ENCODE assay signal across 26 cellular contexts in the genomic region with DNA sequence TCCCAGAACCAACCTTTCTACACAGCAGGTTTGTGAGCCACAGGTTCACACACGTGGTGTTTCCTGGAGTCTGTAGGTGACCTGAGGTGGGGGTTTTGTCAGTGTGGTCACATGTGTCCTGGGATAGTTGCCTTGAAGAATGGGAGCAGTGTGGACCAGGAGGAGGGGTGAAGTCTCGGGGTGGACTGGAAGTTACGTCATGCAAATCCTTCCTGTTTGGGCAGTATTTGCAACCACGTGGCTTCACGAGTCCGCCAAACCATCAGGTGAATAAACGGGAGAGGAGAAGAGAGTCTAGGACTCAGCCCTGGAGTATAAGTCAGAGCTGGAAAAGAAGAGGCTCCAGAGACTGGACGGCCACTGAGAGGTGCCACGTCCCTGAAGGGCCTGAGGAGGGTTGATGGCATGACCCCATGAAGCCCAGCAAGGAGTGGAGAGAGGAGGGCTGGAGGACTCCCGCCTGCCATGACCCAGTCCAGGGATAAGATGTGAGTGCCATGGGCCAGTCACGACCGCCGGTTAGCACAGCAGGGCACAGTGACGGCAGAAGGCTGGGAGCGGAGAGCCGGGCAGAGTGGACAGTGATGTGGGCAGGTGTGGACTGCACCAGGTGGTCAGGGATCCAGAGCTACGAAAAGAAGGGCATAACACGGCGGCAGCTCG. TPM values are rescaled to one million over a fixed set of nuclear protein-coding genes. Genes with fewer than 3 reads are reported as not detected.
DNase-seq lines count a peak whose midpoint lies in the region; ATAC-seq, FAIRE-seq and TF ChIP-seq lines count a peak whose summit lies in the region.
"Had no signal": no experiment of that assay in that cellular context is flagged by ENCODE, and none has a peak within 500 bp of the region (broad histone marks: within the 10 kb centered on the region; RNA-seq: fewer than 3 reads in every experiment).

No MANE protein-coding gene starts in this region.

- intact Hi-C loops in activated CD8-positive, alpha-beta T cell treated with anti-CD3 and anti-CD28 coated beads for 36 hours (cut with micrococcal nuclease) = no loop called here
- intact Hi-C loops in HepG2 (cut with micrococcal nuclease; ENCODE audit: unreplicated experiment) = no loop called here
- intact Hi-C loops in gastrocnemius medialis (cut with DNase I; ENCODE audit: low total_unique reads) = no loop called here

- no peak for FAIRE-seq in HepG2 (lab: Jason Lieb, UNC)
- FAIRE-seq: A204.1 had no signal

- peak overlapping the region; percentile 58 for H3K27ac Mint-ChIP-seq in activated CD8-positive, alpha-beta T cell treated with anti-CD3 and anti-CD28 coated beads for 36 hours
- H3K27ac Mint-ChIP-seq in activated CD8-positive, alpha-beta T cell treated with anti-CD3 and anti-CD28 coated beads, Interleukin-2, amount 10 ng/mL, durations not matched to agents 7 days and 5 days = no peak overlapping the region
- H3K27ac Mint-ChIP-seq in WTC11 = peak overlapping the region; percentile 8; the same call in 1 of the 2 replicates
- H3K27ac Mint-ChIP-seq: activated CD4-positive, alpha-beta T cell treated with anti-CD3 and anti-CD28 coated beads, Interleukin-2, amount 10 ng/mL, durations not matched to agents 24 days and 14 days had no signal

- in situ Hi-C loops in HepG2 (cut with HindIII; ENCODE audit: extremely low pct_ligation_motif_present, low pct_unique_long_range_greater_than_20kb) = no loop called here
- in situ Hi-C loops in gastrocnemius medialis (cut with MboI; ENCODE audit: low sequenced_read_pairs in 4 of 4) = no loop called here

- no peak overlapping the region for H3K4me3 ChIP-seq in HepG2 (replicated peaks in 1 of 3; ENCODE audit: insufficient read depth in 1 of 3, low read depth in 2 of 3, low read length in 3 of 3)
- H3K4me3 ChIP-seq in gastrocnemius medialis = no peak overlapping the region
- H3K4me3 ChIP-seq in WERI-Rb-1 (ENCODE audit: low read depth, low read length) = no peak overlapping the region
- H3K4me3 ChIP-seq: body of pancreas, skin epidermis, vagina had no signal

- no peak overlapping the region for H3K27ac ChIP-seq in HepG2 (ENCODE audit: extremely low read length, insufficient read depth, low read length)
- peak overlapping the region in 3 of 4 donors; percentile 32 to 47 (median 45) for H3K27ac ChIP-seq in gastrocnemius medialis
- no peak overlapping the region for H3K27ac ChIP-seq in WERI-Rb-1
- H3K27ac ChIP-seq: body of pancreas, skin epidermis, vagina had no signal

- peaks cover 3% of the 10 kb centered on the region for H3K9me3 Mint-ChIP-seq in activated CD8-positive, alpha-beta T cell treated with anti-CD3 and anti-CD28 coated beads for 36 hours
- no peaks in the 10 kb centered on the region for H3K9me3 Mint-ChIP-seq in activated CD8-positive, alpha-beta T cell treated with anti-CD3 and anti-CD28 coated beads, Interleukin-2, amount 10 ng/mL, durations not matched to agents 7 days and 5 days (ENCODE audit: insufficient read depth)
- peaks cover 27% of the 10 kb centered on the region for H3K9me3 Mint-ChIP-seq in WTC11
- H3K9me3 Mint-ChIP-seq: activated CD4-positive, alpha-beta T cell treated with anti-CD3 and anti-CD28 coated beads, Interleukin-2, amount 10 ng/mL, durations not matched to agents 24 days and 14 days; stimulated activated naive CD8-positive, alpha-beta T cell treated with anti-CD3 and anti-CD28 coated beads, Interleukin-15, amount 100 ng/mL, for 72 hours had no signal

- no peak overlapping the region for H3K9ac ChIP-seq in HepG2 (ENCODE audit: insufficient read depth, low read depth, low read length)
- H3K9ac ChIP-seq: SK-N-SH had no signal

- peaks cover 44% of the 10 kb centered on the region for H3K36me3 Mint-ChIP-seq in activated CD8-positive, alpha-beta T cell treated with anti-CD3 and anti-CD28 coated beads for 36 hours (ENCODE audit: low read depth)
- H3K36me3 Mint-ChIP-seq in activated CD8-positive, alpha-beta T cell treated with anti-CD3 and anti-CD28 coated beads, Interleukin-2, amount 10 ng/mL, durations not matched to agents 7 days and 5 days (ENCODE audit: low read depth) = peaks cover 65% of the 10 kb centered on the region
- peaks cover 60% of the 10 kb centered on the region for H3K36me3 Mint-ChIP-seq in WTC11

- peaks cover 2 to 27% of the 10 kb centered on the region in 2 experiments; a peak in 4 of 5 replicates for H3K36me3 ChIP-seq in HepG2 (replicated peaks in 1 of 2; ENCODE audit: control insufficient read depth in 1 of 2, insufficient read depth in 2 of 2, low read length in 2 of 2)
- H3K36me3 ChIP-seq in gastrocnemius medialis = peaks cover 3 to 33% of the 10 kb centered on the region in 2 donors
- H3K36me3 ChIP-seq in WERI-Rb-1 = peaks cover 69% of the 10 kb centered on the region

- no peak for TF ChIP-seq EP300 in HepG2 (IDR thresholded peaks at IDR 0.05; ENCODE audit: low read depth in 2 of 2, low read length in 2 of 2)
- no peak for TF ChIP-seq EP300 in HepG2 (CRISPR knock-in tag; IDR thresholded peaks at IDR 0.05; ENCODE audit: borderline replicate concordance)

- H3K4me3 Mint-ChIP-seq in activated CD8-positive, alpha-beta T cell treated with anti-CD3 and anti-CD28 coated beads for 36 hours = no peak overlapping the region
- no peak overlapping the region for H3K4me3 Mint-ChIP-seq in activated CD8-positive, alpha-beta T cell treated with anti-CD3 and anti-CD28 coated beads, Interleukin-2, amount 10 ng/mL, durations not matched to agents 7 days and 5 days
- H3K4me3 Mint-ChIP-seq in WTC11 = no peak overlapping the region
- H3K4me3 Mint-ChIP-seq: activated CD4-positive, alpha-beta T cell treated with anti-CD3 and anti-CD28 coated beads, Interleukin-2, amount 10 ng/mL, durations not matched to agents 24 days and 14 days; stimulated activated naive CD8-positive, alpha-beta T cell treated with anti-CD3 and anti-CD28 coated beads, Interleukin-15, amount 100 ng/mL, for 72 hours had no signal

- no TSS peak for BruUV-seq in HepG2 (replicated peaks; lab: Mats Ljungman, UMichigan)

- TF ChIP-seq POLR2A in HepG2 (IDR thresholded peaks at IDR 0.05; ENCODE audit: insufficient read depth in 1 of 2, low read depth in 2 of 2, low read length in 2 of 2) (no peak), gastrocnemius medialis (IDR thresholded peaks at IDR 0.05) (no peak)

- DNase-seq in activated CD8-positive, alpha-beta T cell treated with anti-CD3 and anti-CD28 coated beads for 36 hours = no peak
- DNase-seq in activated CD8-positive, alpha-beta T cell treated with anti-CD3 and anti-CD28 coated beads, Interleukin-2, amount 10 ng/mL, durations not matched to agents 7 days and 5 days = no peak
- DNase-seq in WTC11 (ENCODE audit: low spot score) (no peak), HepG2 (ENCODE audit: low spot score) (no peak), gastrocnemius medialis (no peak), activated gamma-delta T cell (lab: John Stamatoyannopoulos, UW) (no peak), WERI-Rb-1 (no peak)
- DNase-seq: activated CD4-positive, alpha-beta T cell treated with anti-CD3 and anti-CD28 coated beads, Interleukin-2, amount 10 ng/mL, durations not matched to agents 24 days and 14 days; AML-193; body of pancreas; effector CD8-positive, alpha-beta T cell; erythroblast; head of caudate nucleus; kidney glomerular epithelial cell; mammary epithelial cell; NCI-H146; NCI-H446 treated with DMSO at 0.1 percent for 48 hours; OCI-M1; SK-N-SH; stimulated activated naive CD8-positive, alpha-beta T cell treated with anti-CD3 and anti-CD28 coated beads, Interleukin-15, amount 100 ng/mL, for 72 hours; T-helper 2 cell had no signal

- POLR2A ChIA-PET in activated CD8-positive, alpha-beta T cell treated with anti-CD3 and anti-CD28 coated beads for 36 hours (lab: Charles Lee) = no interaction called here
- POLR2A ChIA-PET in activated CD8-positive, alpha-beta T cell treated with anti-CD3 and anti-CD28 coated beads, Interleukin-2, amount 10 ng/mL, durations not matched to agents 7 days and 5 days (lab: Charles Lee) = no interaction called here
- POLR2A ChIA-PET in WTC11 (lab: Charles Lee) (no interaction called here), HepG2 (lab: Yijun Ruan, JAX) (no interaction called here)

- no peak for ATAC-seq in activated CD8-positive, alpha-beta T cell treated with anti-CD3 and anti-CD28 coated beads for 36 hours
- ATAC-seq in activated CD8-positive, alpha-beta T cell treated with anti-CD3 and anti-CD28 coated beads, Interleukin-2, amount 10 ng/mL, durations not matched to agents 7 days and 5 days = no peak
- ATAC-seq in WTC11 (no peak), HepG2 (no peak; the same call in 2 of the 3 replicates), gastrocnemius medialis (peak in 1 of 2 donors; percentile 35), HG03039 (IDR thresholded peaks at IDR 0.05; ENCODE audit: unreplicated experiment) (no peak)
- ATAC-seq: body of pancreas; HCT116; stimulated activated naive CD8-positive, alpha-beta T cell treated with anti-CD3 and anti-CD28 coated beads, Interleukin-15, amount 100 ng/mL, for 72 hours had no signal

- TF ChIP-seq CTCF in activated CD8-positive, alpha-beta T cell treated with anti-CD3 and anti-CD28 coated beads for 36 hours (IDR thresholded peaks at IDR 0.05) = no peak
- TF ChIP-seq CTCF in WTC11 (IDR thresholded peaks at IDR 0.05) (no peak), HepG2 (CRISPR knock-in tag; IDR thresholded peaks at IDR 0.05) (no peak), gastrocnemius medialis (IDR thresholded peaks at IDR 0.05 in 4 of 5, conservative IDR thresholded peaks at IDR 0.05 in 1 of 5) (no peak), WERI-Rb-1 (IDR thresholded peaks at IDR 0.05; ENCODE audit: low read depth, low read length) (no peak)

- H3K79me2 ChIP-seq in HepG2 (ENCODE audit: insufficient read depth, low read length) = no peaks in the 10 kb centered on the region

- no peak overlapping the region for H2AFZ ChIP-seq in HepG2 (ENCODE audit: low read length)

- 91% methylated on average over 20 of the region's 20 CpGs for WGBS in HepG2 (ENCODE audit: low lambda C conversion rate)

- CTCF ChIA-PET in activated CD8-positive, alpha-beta T cell treated with anti-CD3 and anti-CD28 coated beads for 36 hours (lab: Charles Lee) = interaction anchor here (1.0 to 1.6 kb wide), 3 partner anchors 8 to 17 kb away, joined by 3 to 4 read pairs (median 4); no protein-coding TSS in a partner anchor
- CTCF ChIA-PET in activated CD8-positive, alpha-beta T cell treated with anti-CD3 and anti-CD28 coated beads, Interleukin-2, amount 10 ng/mL, durations not matched to agents 7 days and 5 days (lab: Charles Lee) = no interaction called here
- CTCF ChIA-PET in WTC11 (lab: Charles Lee) (interaction anchor here (1.1 to 1.8 kb wide), 2 partner anchors 17 to 70 kb away, joined by 3 to 5 read pairs; no protein-coding TSS in a partner anchor), HepG2 (lab: Yijun Ruan, JAX; ENCODE audit: low intra/inter-chr PET ratio, low total read pairs) (no interaction called here)

- no peak for TF ChIP-seq RAD21 in HepG2 (CRISPR knock-in tag; IDR thresholded peaks at IDR 0.05)

- H3K27me3 Mint-ChIP-seq in activated CD8-positive, alpha-beta T cell treated with anti-CD3 and anti-CD28 coated beads for 36 hours = no peaks in the 10 kb centered on the region
- H3K27me3 Mint-ChIP-seq in activated CD8-positive, alpha-beta T cell treated with anti-CD3 and anti-CD28 coated beads, Interleukin-2, amount 10 ng/mL, durations not matched to agents 7 days and 5 days (ENCODE audit: low read depth) = no peaks in the 10 kb centered on the region
- H3K27me3 Mint-ChIP-seq in WTC11 (ENCODE audit: low read depth) = no peaks in the 10 kb centered on the region
- H3K27me3 Mint-ChIP-seq: activated CD4-positive, alpha-beta T cell treated with anti-CD3 and anti-CD28 coated beads, Interleukin-2, amount 10 ng/mL, durations not matched to agents 24 days and 14 days; stimulated activated naive CD8-positive, alpha-beta T cell treated with anti-CD3 and anti-CD28 coated beads, Interleukin-15, amount 100 ng/mL, for 72 hours had no signal

- H4K20me1 ChIP-seq in HepG2 (ENCODE audit: insufficient read depth, low read length) = peaks cover 6% of the 10 kb centered on the region; the same call in 1 of the 2 replicates

- H3K4me1 Mint-ChIP-seq in activated CD8-positive, alpha-beta T cell treated with anti-CD3 and anti-CD28 coated beads for 36 hours (ENCODE audit: low read depth) = peaks cover 41% of the 10 kb centered on the region
- peaks cover 36% of the 10 kb centered on the region for H3K4me1 Mint-ChIP-seq in activated CD8-positive, alpha-beta T cell treated with anti-CD3 and anti-CD28 coated beads, Interleukin-2, amount 10 ng/mL, durations not matched to agents 7 days and 5 days (ENCODE audit: low read depth)
- peaks cover 21% of the 10 kb centered on the region for H3K4me1 Mint-ChIP-seq in WTC11

- H3K4me2 ChIP-seq in HepG2 (ENCODE audit: low read depth, low read length) = no peak overlapping the region
- H3K4me2 ChIP-seq: SK-N-SH had no signal

- H3K4me1 ChIP-seq in HepG2 (ENCODE audit: insufficient read depth, low read length) (peaks cover 15% of the 10 kb centered on the region), gastrocnemius medialis (peaks cover 30 to 58% of the 10 kb centered on the region in 2 donors)
- H3K4me1 ChIP-seq: vagina had no signal

- no peaks in the 10 kb centered on the region for H3K9me3 ChIP-seq in HepG2 (ENCODE audit: low read length)
- no peaks in the 10 kb centered on the region for H3K9me3 ChIP-seq in gastrocnemius medialis
- H3K9me3 ChIP-seq in WERI-Rb-1 (ENCODE audit: severe bottlenecking) = peaks cover 6% of the 10 kb centered on the region
- H3K9me3 ChIP-seq: body of pancreas, SK-N-SH, vagina had no signal

- H3K27me3 ChIP-seq in HepG2 (ENCODE audit: control insufficient read depth in 1 of 2, insufficient read depth in 2 of 2, low read length in 2 of 2) (no peaks in the 10 kb centered on the region), gastrocnemius medialis (no peaks in the 10 kb centered on the region), WERI-Rb-1 (ENCODE audit: insufficient read depth, low read depth, severe bottlenecking) (no peaks in the 10 kb centered on the region)
- H3K27me3 ChIP-seq: body of pancreas, vagina had no signal

RNA-seq across cellular contexts. Expression of gene LPIN1, which starts 16.5 kb away (rescaled TPM):
- total RNA-seq in activated CD8-positive, alpha-beta T cell treated with anti-CD3 and anti-CD28 coated beads for 36 hours = 10 to 100 TPM; 31.9 to 36.5 TPM
- total RNA-seq in activated CD8-positive, alpha-beta T cell treated with anti-CD3 and anti-CD28 coated beads, Interleukin-2, amount 10 ng/mL, durations not matched to agents 7 days and 5 days = 10 to 100 TPM; 46.8 to 54.7 TPM
- 12.2 to 14.5 TPM (median 13.9 TPM) in 3 replicates for total RNA-seq in WTC11 (2021)
- total RNA-seq in HepG2 (2016; rRNA removed; fragmentation: Illumina TruSeq; extraction: Trizol) = 6.6 and 9.7 TPM in 2 replicates
- total RNA-seq in HepG2 (2016; cell fraction: cytosol; rRNA removed; fragmentation: Illumina TruSeq; extraction: Trizol; ENCODE audit: low read depth) = 7.3 TPM in 2 replicates
- 6.5 and 9.8 TPM in 2 replicates for total RNA-seq in HepG2 (2016; cell fraction: insoluble cytoplasmic fraction; rRNA removed; fragmentation: Illumina TruSeq; extraction: Trizol)
- total RNA-seq in HepG2 (2016; cell fraction: membrane; rRNA removed; fragmentation: Illumina TruSeq; extraction: Trizol) = 2.9 and 3.2 TPM in 2 replicates
- total RNA-seq in HepG2 (2016; cell fraction: nucleus; rRNA removed; fragmentation: Illumina TruSeq; extraction: Trizol) = 12.8 and 16.9 TPM in 2 replicates
- polyA plus RNA-seq in HepG2 (2011; rRNA removed) = 19.4 and 23.4 TPM in 2 replicates
- 8.3 and 10.4 TPM in 2 replicates for polyA plus RNA-seq in HepG2 (2011; cell fraction: cytosol; rRNA removed)
- 25.2 and 33.5 TPM in 2 replicates for polyA plus RNA-seq in HepG2 (2011; cell fraction: nucleus; rRNA removed)
- polyA plus RNA-seq in HepG2 (2012) = 11.7 and 14.4 TPM in 2 replicates
- 0.68 and 1.0 TPM in 2 replicates for polyA plus RNA-seq in HepG2 (2016; cell fraction: cytosol; fragmentation: Illumina TruSeq; extraction: Trizol; ENCODE audit: low read depth)
- polyA plus RNA-seq in HepG2 (2016; cell fraction: insoluble cytoplasmic fraction; fragmentation: Illumina TruSeq; extraction: Trizol; ENCODE audit: low read depth) = 5.6 and 6.7 TPM in 2 replicates
- polyA plus RNA-seq in HepG2 (2016; cell fraction: membrane; fragmentation: Illumina TruSeq; extraction: Trizol; ENCODE audit: low read depth) = 1.1 and 1.5 TPM in 2 replicates
- polyA plus RNA-seq in HepG2 (2016; cell fraction: nucleus; fragmentation: Illumina TruSeq; extraction: Trizol; ENCODE audit: insufficient read depth, low read depth) = 28.2 and 32.3 TPM in 2 replicates
- polyA minus RNA-seq in HepG2 (2011; rRNA and poly(A)+ RNA removed; ENCODE audit: low replicate concordance) = 10.2 and 31.2 TPM in 2 replicates
- polyA minus RNA-seq in HepG2 (2011; cell fraction: cytosol; rRNA and poly(A)+ RNA removed) = 5.0 and 9.9 TPM in 2 replicates
- polyA minus RNA-seq in HepG2 (2011; cell fraction: nucleus; rRNA and poly(A)+ RNA removed) = 33.9 and 53.5 TPM in 2 replicates
- 100 to 1,000 TPM; 292 to 606 (median 472) TPM for total RNA-seq in gastrocnemius medialis

Comparison
In these comparisons a context has a peak if more than half of its experiments do, and no peak if none do; other contexts are left out.
1. CTCF ChIA-PET loops: an anchor here in activated CD8-positive, alpha-beta T cell treated with anti-CD3 and anti-CD28 coated beads for 36 hours (1.0 to 1.6 kb wide) and WTC11 (1.1 to 1.8 kb wide); none called in activated CD8-positive, alpha-beta T cell treated with anti-CD3 and anti-CD28 coated beads, Interleukin-2, amount 10 ng/mL, durations not matched to agents 7 days and 5 days and HepG2.
2. H3K27ac ChIP-seq: peak in gastrocnemius medialis (3 of 4); none in HepG2 (single experiment) and WERI-Rb-1 (single experiment).
3. RNA of gene LPIN1, which starts 16.5 kb away (total RNA-seq): 292 to 606 TPM in gastrocnemius medialis; 46.8 to 54.7 TPM in activated CD8-positive, alpha-beta T cell treated with anti-CD3 and anti-CD28 coated beads, Interleukin-2, amount 10 ng/mL, durations not matched to agents 7 days and 5 days, 31.9 to 36.5 TPM in activated CD8-positive, alpha-beta T cell treated with anti-CD3 and anti-CD28 coated beads for 36 hours, 12.2 to 14.5 TPM in WTC11 and 2.9 to 16.9 TPM in HepG2; every median in the first group is over 4 times any median in the second.